ENCODE assay signal across 12 cellular contexts in the genomic region with DNA sequence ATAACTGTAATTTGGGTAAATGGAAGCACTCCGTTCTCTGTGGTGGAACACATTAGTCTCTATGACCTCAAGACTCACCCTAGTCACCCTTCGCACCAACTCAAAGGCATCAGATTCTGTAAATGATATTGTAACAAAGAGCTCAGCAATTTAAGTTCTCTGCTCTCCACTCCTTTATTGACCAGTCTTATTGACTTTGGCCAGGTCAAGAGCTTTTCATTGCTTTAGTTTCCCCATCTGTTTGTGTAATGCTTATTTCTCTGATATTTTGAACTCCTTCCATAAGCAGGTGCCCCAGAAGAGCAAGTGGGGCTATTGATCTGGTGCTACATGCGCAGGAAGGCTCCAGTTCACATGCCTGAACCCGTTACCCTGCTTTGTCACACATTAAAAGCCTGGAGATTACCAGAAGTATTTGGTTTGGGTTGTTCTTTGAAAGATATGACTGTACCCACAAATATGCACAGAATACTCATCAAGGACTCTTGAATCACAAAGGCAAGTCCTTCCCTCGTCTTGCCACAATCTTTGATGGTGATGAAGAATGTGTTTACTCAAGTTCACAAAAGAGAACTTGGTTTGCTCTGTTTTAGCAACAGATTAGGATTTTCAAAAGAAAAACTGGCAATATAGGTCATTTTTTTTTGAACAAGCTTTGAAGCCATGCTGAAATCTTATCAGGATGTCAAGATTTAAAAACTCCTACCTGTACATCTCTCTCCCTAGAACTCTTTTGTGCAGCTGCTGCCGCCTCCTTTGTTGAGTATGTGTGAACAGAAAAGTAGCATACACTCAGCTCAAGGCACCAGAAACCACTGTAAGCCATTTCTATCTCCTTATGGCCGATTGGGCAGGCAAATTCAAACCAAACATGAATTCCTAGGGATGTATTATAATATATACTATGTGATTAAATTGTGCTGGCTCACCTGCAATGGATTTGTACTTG.
DNase-seq lines count a peak whose midpoint lies in the region; ATAC-seq and TF ChIP-seq lines count a peak whose summit lies in the region.
"Had no signal": no experiment of that assay in that cellular context is flagged by ENCODE, and none has a peak within 500 bp of the region (broad histone marks: within the 10 kb centered on the region; RNA-seq: fewer than 3 reads in every experiment).

No MANE protein-coding gene starts in this region.

- H3K14ac ChIP-seq in trophoblast cell (ENCODE audit: low read length), result no peak overlapping the region

- H3K4me3 ChIP-seq in trophoblast cell (ENCODE audit: low read depth, low read length), result no peak overlapping the region
- H3K4me3 ChIP-seq in sigmoid colon, result no peak overlapping the region
- no peak overlapping the region for H3K4me3 ChIP-seq in lower leg skin (ENCODE audit: low read depth, poor library complexity, severe bottlenecking)
- H3K4me3 ChIP-seq: mucosa of descending colon, SK-N-MC had no signal

- H3K4me1 Mint-ChIP-seq in stimulated activated memory B cell treated with anti-CD40 and anti-IgM and Interleukin-4, amounts not matched to agents 10 μg/mL and 1 μg/mL and 100 μg/mL, for 72 hours, result peaks cover 6% of the 10 kb centered on the region

- H4K91ac ChIP-seq in trophoblast cell (ENCODE audit: low read depth, low read length), result no peak overlapping the region

- no peak overlapping the region for H4K8ac ChIP-seq in trophoblast cell (ENCODE audit: low read depth, low read length)

- H3K27me3 ChIP-seq in trophoblast cell (ENCODE audit: insufficient read depth, low read length), result no peaks in the 10 kb centered on the region
- no peaks in the 10 kb centered on the region for H3K27me3 ChIP-seq in sigmoid colon

- H3K79me2 ChIP-seq in trophoblast cell (ENCODE audit: control insufficient read depth, insufficient read depth, low read length, poor library complexity), result no peaks in the 10 kb centered on the region

- H3K4ac ChIP-seq in trophoblast cell (ENCODE audit: low read depth, low read length), result no peak overlapping the region

- H3K18ac ChIP-seq in trophoblast cell (ENCODE audit: low read length), result no peak overlapping the region

- no peak overlapping the region for H2BK12ac ChIP-seq in trophoblast cell (ENCODE audit: low read length)

- H3K9ac ChIP-seq in trophoblast cell (ENCODE audit: low read length), result no peak overlapping the region

- H2BK5ac ChIP-seq in trophoblast cell (ENCODE audit: low read depth, low read length, poor library complexity), result no peak overlapping the region

- H3K27ac ChIP-seq in trophoblast cell (ENCODE audit: low read depth, low read length) (no peak overlapping the region), sigmoid colon (no peak overlapping the region)
- H3K27ac ChIP-seq: SK-N-MC had no signal

- no peaks in the 10 kb centered on the region for H3K79me1 ChIP-seq in trophoblast cell (ENCODE audit: low read length)

- intact Hi-C loops in sigmoid colon (cut with DNase I), result no loop called here
- intact Hi-C loops in lower leg skin (cut with DNase I; ENCODE audit: low total_unique reads), result no loop called here

- no peak for TF ChIP-seq POLR2A in sigmoid colon (IDR thresholded peaks at IDR 0.05)
- TF ChIP-seq POLR2A in lower leg skin (IDR thresholded peaks at IDR 0.05), result no peak

- H2BK120ac ChIP-seq in trophoblast cell (ENCODE audit: insufficient read depth, low read length, poor library complexity), result no peak overlapping the region

- TF ChIP-seq EP300 in sigmoid colon (IDR thresholded peaks at IDR 0.05), result no peak

- H3K27me3 Mint-ChIP-seq in stimulated activated memory B cell treated with anti-CD40 and anti-IgM and Interleukin-4, amounts not matched to agents 10 μg/mL and 1 μg/mL and 100 μg/mL, for 72 hours, result no peaks in the 10 kb centered on the region

- TF ChIP-seq CTCF in sigmoid colon (IDR thresholded peaks at IDR 0.05), result no peak
- no peak for TF ChIP-seq CTCF in lower leg skin (IDR thresholded peaks at IDR 0.05)

- H3K9me3 Mint-ChIP-seq in stimulated activated memory B cell treated with anti-CD40 and anti-IgM and Interleukin-4, amounts not matched to agents 10 μg/mL and 1 μg/mL and 100 μg/mL, for 72 hours, result no peaks in the 10 kb centered on the region
- H3K9me3 Mint-ChIP-seq: activated T-helper 2 cell treated with anti-CD3 and anti-CD28 coated beads, Interferon-gamma antibody, Interleukin-2, Interleukin-4, amounts not matched to agents 10 μg/mL and 5 μg/mL and 100 μg/mL, durations not matched to agents 14 hours and 24 hours and 36 hours had no signal

- no peak overlapping the region for H3K4me3 Mint-ChIP-seq in stimulated activated memory B cell treated with anti-CD40 and anti-IgM and Interleukin-4, amounts not matched to agents 10 μg/mL and 1 μg/mL and 100 μg/mL, for 72 hours

- H4K12ac ChIP-seq in trophoblast cell (ENCODE audit: low read depth, low read length), result no peak overlapping the region

- no peak overlapping the region for H3K23ac ChIP-seq in trophoblast cell (ENCODE audit: low read length)

- H2AFZ ChIP-seq in trophoblast cell (ENCODE audit: insufficient read depth, low read length, poor library complexity), result no peak overlapping the region

- H3K9me3 ChIP-seq in trophoblast cell (ENCODE audit: insufficient read depth, low read depth, low read length) (no peaks in the 10 kb centered on the region), sigmoid colon (no peaks in the 10 kb centered on the region)
- H3K9me3 ChIP-seq: mucosa of descending colon had no signal

- no peak overlapping the region for H2AK5ac ChIP-seq in trophoblast cell (ENCODE audit: low read length)

- no peak overlapping the region for H3K4me2 ChIP-seq in trophoblast cell (ENCODE audit: low read length)

- no peaks in the 10 kb centered on the region for H3K36me3 Mint-ChIP-seq in stimulated activated memory B cell treated with anti-CD40 and anti-IgM and Interleukin-4, amounts not matched to agents 10 μg/mL and 1 μg/mL and 100 μg/mL, for 72 hours

- H3K36me3 ChIP-seq in trophoblast cell (ENCODE audit: control insufficient read depth in 1 of 2, insufficient read depth in 2 of 2, low read length in 2 of 2) (no peaks in the 10 kb centered on the region), sigmoid colon (no peaks in the 10 kb centered on the region)

- no peaks in the 10 kb centered on the region for H3K4me1 ChIP-seq in trophoblast cell (ENCODE audit: control insufficient read depth in 1 of 2, insufficient read depth in 2 of 2, low read length in 2 of 2)
- peaks cover 0 to 2% (median 0%) of the 10 kb centered on the region in 4 donors for H3K4me1 ChIP-seq in sigmoid colon

- no peak for ATAC-seq in stimulated activated memory B cell treated with anti-CD40 and anti-IgM and Interleukin-4, amounts not matched to agents 10 μg/mL and 1 μg/mL and 100 μg/mL, for 72 hours
- ATAC-seq: mucosa of descending colon had no signal

- H3K27ac Mint-ChIP-seq in stimulated activated memory B cell treated with anti-CD40 and anti-IgM and Interleukin-4, amounts not matched to agents 10 μg/mL and 1 μg/mL and 100 μg/mL, for 72 hours, result no peak overlapping the region
- H3K27ac Mint-ChIP-seq: activated T-helper 2 cell treated with anti-CD3 and anti-CD28 coated beads, Interferon-gamma antibody, Interleukin-2, Interleukin-4, amounts not matched to agents 10 μg/mL and 5 μg/mL and 100 μg/mL, durations not matched to agents 14 hours and 24 hours and 36 hours had no signal

- peak; percentile 93 for DNase-seq in ELR (ENCODE audit: low read depth)
- peak; percentile 6 for DNase-seq in NCI-H2227 (lab: John Stamatoyannopoulos, UW; ENCODE audit: unreplicated experiment)
- DNase-seq in fibroblast of gingiva (ENCODE audit: low read depth), result peak; percentile 60
- DNase-seq in trophoblast cell, result peak; percentile 10 to 63
- DNase-seq in sigmoid colon, result no peak
- no peak for DNase-seq in lower leg skin (ENCODE audit: low spot score in 2 of 2)
- DNase-seq: mucosa of descending colon; NCI-H1436 treated with DMSO at 0.1 percent for 48 hours; stimulated activated CD4-positive, alpha-beta T cell treated with anti-CD3 and anti-CD28 coated beads, Interleukin-4, amount 100 ng/mL, for 4 hours had no signal

- WGBS in trophoblast cell (ENCODE audit: extremely low coverage, insufficient coverage, insufficient read length), result no CpG with 5 or more reads among the region's 7 CpGs
- WGBS in sigmoid colon, 2 donors, result 52 to 72% methylated on average over 7 of the region's 7 CpGs
- WGBS in lower leg skin, 2 donors, result 61 to 70% methylated on average over 7 of the region's 7 CpGs

Comparison
In these comparisons a context has a peak if more than half of its experiments do, and no peak if none do; other contexts are left out.
1. DNase-seq: peak in ELR (single experiment), NCI-H2227 (single experiment), fibroblast of gingiva (single experiment) and trophoblast cell (2 of 2); none in sigmoid colon (single experiment) and lower leg skin (0 of 2).